In the genomic region with DNA sequence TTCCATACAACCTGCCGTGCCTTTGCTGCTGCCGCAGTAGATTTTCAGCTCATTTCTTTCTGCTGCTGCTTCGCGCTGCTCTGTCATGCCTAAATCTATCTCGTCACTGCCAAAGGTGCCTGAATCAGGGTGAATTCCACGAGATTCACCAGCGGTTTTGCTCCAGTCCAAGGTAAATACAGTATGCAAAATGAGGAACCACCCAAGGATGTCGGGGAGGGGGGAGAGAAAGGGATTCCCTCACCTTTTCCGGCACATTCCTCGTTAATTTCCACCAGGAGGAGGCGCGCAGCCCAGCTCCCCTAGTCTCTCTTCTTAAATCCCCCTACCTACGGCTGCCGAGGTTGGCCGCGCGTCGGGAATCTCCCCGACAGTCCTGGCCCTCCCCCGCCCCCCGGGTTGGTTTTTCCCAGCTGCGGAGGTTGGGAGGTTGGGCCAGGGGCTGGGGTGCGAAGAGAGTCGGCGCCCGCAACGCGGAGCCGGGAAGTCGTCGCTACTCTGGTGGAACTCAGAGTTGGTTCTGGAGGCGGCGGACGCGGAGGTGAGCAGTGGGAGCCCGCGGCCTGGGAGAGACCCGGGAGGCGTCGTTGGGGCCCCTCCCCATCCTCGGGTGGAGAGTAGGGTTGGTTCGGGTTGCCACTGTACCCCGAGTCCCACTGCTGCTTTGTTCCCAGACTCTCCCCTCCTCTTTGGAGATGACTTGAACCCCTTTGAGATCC, we compare ENCODE assay signal across 1 cellular context.
TF ChIP-seq lines count a peak whose summit lies in the region.

Gene TPBG (plus strand): TSS at position 450 of the 719 bp plus-strand sequence. CDS start 1,145 bp downstream, outside the sequence.

TF ChIP-seq in liver, 16 proteins besides CTCF, POLR2A, EP300 and RAD21 (continued from another document):
- TF ChIP-seq, protein P1, sequence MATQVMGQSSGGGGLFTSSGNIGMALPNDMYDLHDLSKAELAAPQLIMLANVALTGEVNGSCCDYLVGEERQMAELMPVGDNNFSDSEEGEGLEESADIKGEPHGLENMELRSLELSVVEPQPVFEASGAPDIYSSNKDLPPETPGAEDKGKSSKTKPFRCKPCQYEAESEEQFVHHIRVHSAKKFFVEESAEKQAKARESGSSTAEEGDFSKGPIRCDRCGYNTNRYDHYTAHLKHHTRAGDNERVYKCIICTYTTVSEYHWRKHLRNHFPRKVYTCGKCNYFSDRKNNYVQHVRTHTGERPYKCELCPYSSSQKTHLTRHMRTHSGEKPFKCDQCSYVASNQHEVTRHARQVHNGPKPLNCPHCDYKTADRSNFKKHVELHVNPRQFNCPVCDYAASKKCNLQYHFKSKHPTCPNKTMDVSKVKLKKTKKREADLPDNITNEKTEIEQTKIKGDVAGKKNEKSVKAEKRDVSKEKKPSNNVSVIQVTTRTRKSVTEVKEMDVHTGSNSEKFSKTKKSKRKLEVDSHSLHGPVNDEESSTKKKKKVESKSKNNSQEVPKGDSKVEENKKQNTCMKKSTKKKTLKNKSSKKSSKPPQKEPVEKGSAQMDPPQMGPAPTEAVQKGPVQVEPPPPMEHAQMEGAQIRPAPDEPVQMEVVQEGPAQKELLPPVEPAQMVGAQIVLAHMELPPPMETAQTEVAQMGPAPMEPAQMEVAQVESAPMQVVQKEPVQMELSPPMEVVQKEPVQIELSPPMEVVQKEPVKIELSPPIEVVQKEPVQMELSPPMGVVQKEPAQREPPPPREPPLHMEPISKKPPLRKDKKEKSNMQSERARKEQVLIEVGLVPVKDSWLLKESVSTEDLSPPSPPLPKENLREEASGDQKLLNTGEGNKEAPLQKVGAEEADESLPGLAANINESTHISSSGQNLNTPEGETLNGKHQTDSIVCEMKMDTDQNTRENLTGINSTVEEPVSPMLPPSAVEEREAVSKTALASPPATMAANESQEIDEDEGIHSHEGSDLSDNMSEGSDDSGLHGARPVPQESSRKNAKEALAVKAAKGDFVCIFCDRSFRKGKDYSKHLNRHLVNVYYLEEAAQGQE (IDR thresholded peaks at IDR 0.05) = no peak
- no peak for TF ChIP-seq HNF4A (conservative IDR thresholded peaks at IDR 0.05)
- no peak for TF ChIP-seq TAF1 (conservative IDR thresholded peaks at IDR 0.05)
- TF ChIP-seq RXRA (IDR thresholded peaks at IDR 0.05) = no peak
- no peak for TF ChIP-seq ZBTB33 (IDR thresholded peaks at IDR 0.05)
- TF ChIP-seq YY1 (IDR thresholded peaks at IDR 0.05) = no peak
- no peak for TF ChIP-seq SP1 (IDR thresholded peaks at IDR 0.05)
- no peak for TF ChIP-seq JUND (IDR thresholded peaks at IDR 0.05)
